ENCODE assay signal across 17 cellular contexts in genomic region chr14:42323426-42323825, GRCh38.
DNase-seq lines count a peak whose midpoint lies in the region; ATAC-seq and TF ChIP-seq lines count a peak whose summit lies in the region.
"Had no signal": no experiment of that assay in that cellular context is flagged by ENCODE, and none has a peak within 500 bp of the region (broad histone marks: within the 10 kb centered on the region; RNA-seq: fewer than 3 reads in every experiment).

No MANE protein-coding gene starts in this region.

- TF ChIP-seq POLR2A in spleen (IDR thresholded peaks at IDR 0.05): no peak

- POLR2A ChIA-PET in OCI-LY7 (lab: Charles Lee): interaction anchor here (0.6 to 1.2 kb wide), 6 partner anchors 9 to 60 kb away, joined by 3 to 4 read pairs (median 3); no protein-coding TSS in a partner anchor

- H3K4me1 ChIP-seq in OCI-LY7 (ENCODE audit: insufficient read depth, low read length, poor library complexity, severe bottlenecking) (peaks cover 19% of the 10 kb centered on the region), spleen (peaks cover 0 to 21% (median 13%) of the 10 kb centered on the region in 6 donors)
- H3K4me1 ChIP-seq: BE2C had no signal

- 34 to 64% (median 48%) methylated on average over 1 of the region's 1 CpG for WGBS in spleen, 5 donors

- H3K4me3 ChIP-seq in OCI-LY7 (ENCODE audit: low read depth, low read length, poor library complexity, severe bottlenecking) (peak overlapping the region; percentile 20), spleen (no peak overlapping the region)

- no peak overlapping the region for H3K27ac Mint-ChIP-seq in activated CD8-positive, alpha-beta memory T cell treated with anti-CD3 and anti-CD28 coated beads, Interleukin-2, amount 10 ng/mL, durations not matched to agents 7 days and 5 days
- H3K27ac Mint-ChIP-seq: H9; T-helper 2 cell treated with Interferon-gamma antibody and Interleukin-4, amounts not matched to agents 5 μg/mL and 100 μg/mL, for 36 hours had no signal

- no peaks in the 10 kb centered on the region for H3K79me2 ChIP-seq in OCI-LY7 (ENCODE audit: insufficient read depth, low read depth, low read length)

- H3K4me2 ChIP-seq in OCI-LY7 (ENCODE audit: low read length): peak overlapping the region; percentile 58

- no peaks in the 10 kb centered on the region for H3K4me1 Mint-ChIP-seq in activated CD8-positive, alpha-beta memory T cell treated with anti-CD3 and anti-CD28 coated beads, Interleukin-2, amount 10 ng/mL, durations not matched to agents 7 days and 5 days
- H3K4me1 Mint-ChIP-seq: H9 had no signal

- DNase-seq in OCI-LY7 (ENCODE audit: low spot score) (no peak), spleen (no peak), NCI-H2171 (lab: John Stamatoyannopoulos, UW) (no peak)
- no peak for DNase-seq in activated CD8-positive, alpha-beta memory T cell treated with anti-CD3 and anti-CD28 coated beads, Interleukin-2, amount 10 ng/mL, durations not matched to agents 7 days and 5 days
- no peak for DNase-seq in activated CD4-positive, alpha-beta T cell treated with anti-CD3 and anti-CD28 coated beads, Interleukin-2, amount 50 U/mL, for 4 hours
- DNase-seq: BE2C, DMS 273 treated with DMSO at 0.1 percent for 48 hours, GDM1, H9, NCI-H1436, NCI-H2029 treated with DMSO at 0.1 percent for 48 hours, NCI-H510A treated with DMSO at 0.1 percent for 48 hours, SW 1271 had no signal

- CTCF ChIA-PET in OCI-LY7 (lab: Charles Lee; ENCODE audit: unreplicated experiment): no interaction called here
- CTCF ChIA-PET in activated CD8-positive, alpha-beta memory T cell treated with anti-CD3 and anti-CD28 coated beads, Interleukin-2, amount 10 ng/mL, durations not matched to agents 7 days and 5 days (lab: Charles Lee): no interaction called here

- H3K9me3 ChIP-seq in OCI-LY7 (ENCODE audit: low read length) (peaks cover 32% of the 10 kb centered on the region; the same call in 1 of the 2 replicates), spleen (peaks cover 0 to 3% (median 0%) of the 10 kb centered on the region in 8 donors)
- H3K9me3 ChIP-seq: BE2C had no signal

- H3K27me3 ChIP-seq in spleen (replicated peaks in 1 of 7): no peaks in the 10 kb centered on the region
- H3K27me3 ChIP-seq: BE2C had no signal

- peak overlapping the region; percentile 69; the same call in 1 of the 2 replicates for H2AFZ ChIP-seq in OCI-LY7 (ENCODE audit: low read length)

- no TSS peak for BruUV-seq in OCI-LY7 (replicated peaks; lab: Mats Ljungman, UMichigan)

- no peak for TF ChIP-seq CTCF in OCI-LY7 (conservative IDR thresholded peaks at IDR 0.05; ENCODE audit: low read length)
- TF ChIP-seq CTCF in spleen (IDR thresholded peaks at IDR 0.05 in 8 of 11, conservative IDR thresholded peaks at IDR 0.05 in 3 of 11): no peak

- intact Hi-C loops in OCI-LY7 (cut with micrococcal nuclease; ENCODE audit: unreplicated experiment): no loop called here
- intact Hi-C loops in spleen (cut with DNase I; ENCODE audit: low total_unique reads): no loop called here

- no peaks in the 10 kb centered on the region for H4K20me1 ChIP-seq in OCI-LY7 (ENCODE audit: insufficient read depth, low read length)

- H3K4me3 Mint-ChIP-seq in activated CD8-positive, alpha-beta memory T cell treated with anti-CD3 and anti-CD28 coated beads, Interleukin-2, amount 10 ng/mL, durations not matched to agents 7 days and 5 days: no peak overlapping the region
- H3K4me3 Mint-ChIP-seq: H9; T-helper 2 cell treated with Interferon-gamma antibody and Interleukin-4, amounts not matched to agents 5 μg/mL and 100 μg/mL, for 36 hours had no signal

- peaks cover 14% of the 10 kb centered on the region for H3K9me3 Mint-ChIP-seq in activated CD8-positive, alpha-beta memory T cell treated with anti-CD3 and anti-CD28 coated beads, Interleukin-2, amount 10 ng/mL, durations not matched to agents 7 days and 5 days (ENCODE audit: low read depth)

- H3K27me3 Mint-ChIP-seq in activated CD8-positive, alpha-beta memory T cell treated with anti-CD3 and anti-CD28 coated beads, Interleukin-2, amount 10 ng/mL, durations not matched to agents 7 days and 5 days: no peaks in the 10 kb centered on the region

- H3K36me3 ChIP-seq in OCI-LY7 (ENCODE audit: insufficient read depth, low read length) (peaks cover 6% of the 10 kb centered on the region), spleen (no peaks in the 10 kb centered on the region)
- H3K36me3 ChIP-seq: BE2C had no signal

- ATAC-seq in GM18502 (IDR thresholded peaks at IDR 0.05; ENCODE audit: poor library complexity, unreplicated experiment) (peak; percentile 30), HG02870 (IDR thresholded peaks at IDR 0.05; ENCODE audit: unreplicated experiment) (peak; percentile 24)
- ATAC-seq in activated CD8-positive, alpha-beta memory T cell treated with anti-CD3 and anti-CD28 coated beads, Interleukin-2, amount 10 ng/mL, durations not matched to agents 7 days and 5 days: no peak

- peak overlapping the region; percentile 11 for H3K27ac ChIP-seq in OCI-LY7 (ENCODE audit: low read depth, low read length, poor library complexity, severe bottlenecking)
- peak overlapping the region in 6 of 8 donors; percentile 13 to 43 (median 29) for H3K27ac ChIP-seq in spleen
- H3K27ac ChIP-seq: RWPE1 had no signal

- H3K36me3 Mint-ChIP-seq in activated CD8-positive, alpha-beta memory T cell treated with anti-CD3 and anti-CD28 coated beads, Interleukin-2, amount 10 ng/mL, durations not matched to agents 7 days and 5 days: no peaks in the 10 kb centered on the region

- H3K9me2 ChIP-seq in OCI-LY7 (ENCODE audit: insufficient read depth, low read length): no peaks in the 10 kb centered on the region
